1 cellular context compared by ENCODE assay signal in genomic region chr1:11441211-11441952, GRCh38.
TF ChIP-seq lines count a peak whose summit lies in the region.

No MANE protein-coding gene starts in this region.

TF ChIP-seq in H1, 55 proteins besides CTCF, POLR2A, EP300 and RAD21 (continued from another document):
- no peak for TF ChIP-seq CHD7 (IDR thresholded peaks at IDR 0.05; ENCODE audit: insufficient replicate concordance, low read length)
- TF ChIP-seq SP4 (IDR thresholded peaks at IDR 0.05; ENCODE audit: low read length), result no peak
- TF ChIP-seq TCF12 (IDR thresholded peaks at IDR 0.05; ENCODE audit: low read depth, low read length), result no peak
